Comparison of ENCODE assay signal across 8 cellular contexts in genomic region chr4:98663226-98664006, GRCh38. TPM values are rescaled to one million over a fixed set of nuclear protein-coding genes. Genes with fewer than 3 reads are reported as not detected.
DNase-seq lines count a peak whose midpoint lies in the region; ATAC-seq and TF ChIP-seq lines count a peak whose summit lies in the region.

No MANE protein-coding gene starts in this region.

- H4K20me1 ChIP-seq in IMR-90 (ENCODE audit: insufficient read depth, low read length), result 0 out of 2 replicates have a peak, but pooled peaks cover 4% of the 10 kb centered on the region

- CTCF ChIA-PET in CD8-positive, alpha-beta memory T cell (lab: Charles Lee), result interaction anchor here (1.6 to 1.9 kb wide), 2 partner anchors 265 to 332 kb away, joined by 5 read pairs; partner anchors contain the start of genes EIF4E and METAP1
- CTCF ChIA-PET in IMR-90 (lab: Yijun Ruan, JAX), result no interaction called here

- no peak overlapping the region for H3K56ac ChIP-seq in IMR-90 (ENCODE audit: extremely low read depth, insufficient read depth, low read length)

- H3K9me1 ChIP-seq in IMR-90 (ENCODE audit: insufficient read depth, low read length), result peaks cover 7% of the 10 kb centered on the region

- H3K18ac ChIP-seq in IMR-90 (ENCODE audit: low read depth, low read length), result no peak overlapping the region

- TF ChIP-seq POLR2A in IMR-90 (IDR thresholded peaks at IDR 0.05; ENCODE audit: low read depth, low read length), result no peak

- no peak overlapping the region for H2BK5ac ChIP-seq in IMR-90 (ENCODE audit: low read depth, low read length, poor library complexity, severe bottlenecking)

- intact Hi-C loops in IMR-90 (cut with micrococcal nuclease), result no loop called here

- H3K27me3 Mint-ChIP-seq in CD8-positive, alpha-beta memory T cell, result peaks cover 0 to 3% of the 10 kb centered on the region in 2 donors
- no peaks in the 10 kb centered on the region for H3K27me3 Mint-ChIP-seq in naive thymus-derived CD8-positive, alpha-beta T cell

- no peak overlapping the region for H2AFZ ChIP-seq in IMR-90 (replicated peaks; ENCODE audit: low read length, poor library complexity)

- H3K23ac ChIP-seq in IMR-90 (ENCODE audit: low read depth, low read length), result no peak overlapping the region

- no peak overlapping the region for H4K5ac ChIP-seq in IMR-90 (ENCODE audit: low read depth, low read length)

- H3K4me3 Mint-ChIP-seq in CD8-positive, alpha-beta memory T cell, result peak overlapping the region; percentile 52 to 85 (median 76)
- H3K4me3 Mint-ChIP-seq in naive thymus-derived CD8-positive, alpha-beta T cell, result peak overlapping the region; percentile 59 to 87 (median 84)

- H2AK5ac ChIP-seq in IMR-90 (ENCODE audit: low read depth, low read length), result peak overlapping the region; percentile 47; the same call in 1 of the 2 replicates

- H3K14ac ChIP-seq in IMR-90 (replicated peaks; ENCODE audit: low read depth, low read length), result no peak overlapping the region

- in situ Hi-C loops in IMR-90 (cut with MboI; ENCODE audit: low sequenced_read_pairs), result loop anchor here (10.0 to 25.0 kb wide), 3 partner anchors 391 to 501 kb away; partner anchors contain the start of gene RAP1GDS1

- peak overlapping the region; percentile 45 for H3K4me3 ChIP-seq in CD8-positive, alpha-beta memory T cell (ENCODE audit: low read length)
- no peak overlapping the region for H3K4me3 ChIP-seq in IMR-90 (ENCODE audit: insufficient read depth, low read depth, low read length)

- H2BK120ac ChIP-seq in IMR-90 (ENCODE audit: low read depth, low read length), result no peak overlapping the region

- no peak for TF ChIP-seq CTCF in IMR-90 (conservative IDR thresholded peaks at IDR 0.05; ENCODE audit: low read depth, low read length)

- peaks cover 52 to 62% (median 58%) of the 10 kb centered on the region in 3 donors for H3K4me1 Mint-ChIP-seq in CD8-positive, alpha-beta memory T cell
- H3K4me1 Mint-ChIP-seq in naive thymus-derived CD8-positive, alpha-beta T cell, result peaks cover 24 to 70% (median 62%) of the 10 kb centered on the region in 4 donors

- no peak overlapping the region for H3K9ac ChIP-seq in IMR-90 (ENCODE audit: low read depth, low read length)

- ATAC-seq in GM21390 (IDR thresholded peaks at IDR 0.05; ENCODE audit: unreplicated experiment) (peak; percentile 73), IMR-90 (ENCODE audit: low read depth) (no peak)
- peak; percentile 70 to 77 for ATAC-seq in naive thymus-derived CD8-positive, alpha-beta T cell

- H3K79me1 ChIP-seq in IMR-90 (ENCODE audit: low read depth in 1 of 2, low read length in 2 of 2), result peaks cover 6 to 19% of the 10 kb centered on the region in 2 experiments; a peak in 3 of 4 replicates

- BruUV-seq in IMR-90 (replicated peaks; lab: Mats Ljungman, UMichigan), result no TSS peak

- H3K36me3 Mint-ChIP-seq in CD8-positive, alpha-beta memory T cell, result no peaks in the 10 kb centered on the region
- H3K36me3 Mint-ChIP-seq in naive thymus-derived CD8-positive, alpha-beta T cell, result no peaks in the 10 kb centered on the region

- no peak overlapping the region for H2BK15ac ChIP-seq in IMR-90 (ENCODE audit: low read depth, low read length)

- no peak overlapping the region for H2BK20ac ChIP-seq in IMR-90 (ENCODE audit: low read depth, low read length)

- H3K9me3 ChIP-seq in CD8-positive, alpha-beta memory T cell (ENCODE audit: low read length), result no peaks in the 10 kb centered on the region
- no peaks in the 10 kb centered on the region for H3K9me3 ChIP-seq in IMR-90 (ENCODE audit: control insufficient read depth, insufficient read depth, low read length)

- no peak overlapping the region for H2AK9ac ChIP-seq in IMR-90 (replicated peaks; ENCODE audit: low read depth, low read length, poor library complexity)

- DNase-seq in CD8-positive, alpha-beta memory T cell, result peak; percentile 15 to 77 (median 68)
- DNase-seq in IMR-90 (no peak), COLO829 (ENCODE audit: low spot score) (no peak), NCI-H1417 (lab: John Stamatoyannopoulos, UW) (no peak), NCI-H446 treated with DMSO at 0.1 percent for 48 hours (lab: John Stamatoyannopoulos, UW) (no peak)
- DNase-seq in activated CD8-positive, alpha-beta memory T cell treated with anti-CD3 and anti-CD28 coated beads, Interleukin-2, amount 50 U/mL, for 4 hours, result peak; percentile 62
- peak; percentile 14 to 80 (median 56) for DNase-seq in naive thymus-derived CD8-positive, alpha-beta T cell

- H3K9me3 Mint-ChIP-seq in CD8-positive, alpha-beta memory T cell, result no peaks in the 10 kb centered on the region
- no peaks in the 10 kb centered on the region for H3K9me3 Mint-ChIP-seq in naive thymus-derived CD8-positive, alpha-beta T cell

- POLR2A ChIA-PET in CD8-positive, alpha-beta memory T cell (lab: Charles Lee), result interaction anchor here (0.9 kb wide), 1 partner anchor 24 kb away, joined by 3 read pairs; no protein-coding TSS in a partner anchor
- POLR2A ChIA-PET in IMR-90 (lab: Charles Lee; ENCODE audit: unreplicated experiment), result no interaction called here
- POLR2A ChIA-PET in naive thymus-derived CD8-positive, alpha-beta T cell (lab: Charles Lee), result interaction anchor here (0.6 to 1.9 kb wide), 7 partner anchors 13 to 403 kb away, joined by 3 to 6 read pairs (median 4); partner anchors contain the start of genes EIF4E and RAP1GDS1

- no peak overlapping the region for H4K8ac ChIP-seq in IMR-90 (ENCODE audit: low read depth in 2 of 2, low read length in 2 of 2)

- H4K91ac ChIP-seq in IMR-90 (ENCODE audit: insufficient read depth, low read depth, low read length), result no peak overlapping the region

- H3K36me3 ChIP-seq in CD8-positive, alpha-beta memory T cell (ENCODE audit: insufficient read depth, low read length), result no peaks in the 10 kb centered on the region
- H3K36me3 ChIP-seq in IMR-90 (ENCODE audit: control insufficient read depth, insufficient read depth, low read length), result no peaks in the 10 kb centered on the region

- WGBS in IMR-90 (ENCODE audit: extremely low coverage in 2 of 2, insufficient read length in 1 of 2), 2 experiments, result 67% methylated on average over 1 of the region's 10 CpGs; no CpG with 5 or more reads in 1 of the 2 experiments

- peak overlapping the region; percentile 97 to 100 (median 98) for H3K27ac Mint-ChIP-seq in CD8-positive, alpha-beta memory T cell
- peak overlapping the region; percentile 89 to 99 (median 98) for H3K27ac Mint-ChIP-seq in naive thymus-derived CD8-positive, alpha-beta T cell

- H3K4me1 ChIP-seq in CD8-positive, alpha-beta memory T cell (ENCODE audit: insufficient read depth, low read length), result peaks cover 48% of the 10 kb centered on the region
- H3K4me1 ChIP-seq in IMR-90 (ENCODE audit: control insufficient read depth, insufficient read depth, low read length), result peaks cover 9% of the 10 kb centered on the region

- peak overlapping the region; percentile 64 for H3K27ac ChIP-seq in CD8-positive, alpha-beta memory T cell (ENCODE audit: low read depth, low read length)
- no peak overlapping the region for H3K27ac ChIP-seq in IMR-90 (ENCODE audit: insufficient read depth, low read length)

- H3K27me3 ChIP-seq in CD8-positive, alpha-beta memory T cell (ENCODE audit: insufficient read depth, low read length, poor library complexity, severe bottlenecking), result no peaks in the 10 kb centered on the region
- H3K27me3 ChIP-seq in IMR-90 (ENCODE audit: control insufficient read depth, insufficient read depth, low read length), result no peaks in the 10 kb centered on the region

- no peak overlapping the region for H3K4ac ChIP-seq in IMR-90 (ENCODE audit: low read depth, low read length)

- no peak for TF ChIP-seq RAD21 in IMR-90 (IDR thresholded peaks at IDR 0.05; ENCODE audit: low read length)

- dilution Hi-C loops in IMR-90 (cut with HindIII; ENCODE audit: low sequenced_read_pairs, unreplicated experiment), result no loop called here

- no peak overlapping the region for H3K4me2 ChIP-seq in IMR-90 (ENCODE audit: low read depth, low read length)

TF ChIP-seq in IMR-90, 13 proteins besides CTCF, POLR2A, EP300 and RAD21 (continues in another document):
- TF ChIP-seq, protein P1, sequence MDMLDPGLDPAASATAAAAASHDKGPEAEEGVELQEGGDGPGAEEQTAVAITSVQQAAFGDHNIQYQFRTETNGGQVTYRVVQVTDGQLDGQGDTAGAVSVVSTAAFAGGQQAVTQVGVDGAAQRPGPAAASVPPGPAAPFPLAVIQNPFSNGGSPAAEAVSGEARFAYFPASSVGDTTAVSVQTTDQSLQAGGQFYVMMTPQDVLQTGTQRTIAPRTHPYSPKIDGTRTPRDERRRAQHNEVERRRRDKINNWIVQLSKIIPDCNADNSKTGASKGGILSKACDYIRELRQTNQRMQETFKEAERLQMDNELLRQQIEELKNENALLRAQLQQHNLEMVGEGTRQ (IDR thresholded peaks at IDR 0.05; ENCODE audit: low read depth, low read length), result no peak
- no peak for TF ChIP-seq RFX5 (IDR thresholded peaks at IDR 0.05; ENCODE audit: low read depth, low read length)
- TF ChIP-seq CEBPB (IDR thresholded peaks at IDR 0.05; ENCODE audit: low read depth, low read length), result no peak
- TF ChIP-seq NFE2L2 (IDR thresholded peaks at IDR 0.05; ENCODE audit: low read depth, low read length), result no peak
- no peak for TF ChIP-seq MXI1 (IDR thresholded peaks at IDR 0.05; ENCODE audit: borderline replicate concordance, low read depth, low read length)
- TF ChIP-seq RCOR1 (IDR thresholded peaks at IDR 0.05; ENCODE audit: insufficient replicate concordance, low read length), result no peak
- TF ChIP-seq FOS (IDR thresholded peaks at IDR 0.05; ENCODE audit: low read depth, low read length), result no peak
- no peak for TF ChIP-seq BHLHE40 (IDR thresholded peaks at IDR 0.05; ENCODE audit: low read depth, low read length)
- no peak for TF ChIP-seq ELK1 (IDR thresholded peaks at IDR 0.05; ENCODE audit: borderline replicate concordance, low read depth, low read length)
- no peak for TF ChIP-seq CHD1 (IDR thresholded peaks at IDR 0.05; ENCODE audit: low read depth, low read length)
- no peak for TF ChIP-seq MAFK (IDR thresholded peaks at IDR 0.05; ENCODE audit: low read depth, low read length)

RNA-seq across cellular contexts. Expression of gene TSPAN5, which starts 5.0 kb away (rescaled TPM):
- total RNA-seq in CD8-positive, alpha-beta memory T cell, result 10 to 100 TPM; 15.9 to 16.7 TPM
- 29.7 TPM for polyA plus RNA-seq in CD8-positive, alpha-beta memory T cell
- 79.6 and 88.3 TPM in 2 replicates for total RNA-seq in IMR-90 (2012; rRNA removed)
- 58.2 and 64.8 TPM in 2 replicates for polyA plus RNA-seq in IMR-90 (2012; rRNA removed)
- polyA plus RNA-seq in IMR-90 (2012; cell fraction: cytosol; rRNA removed), result 36.9 and 41.6 TPM in 2 replicates
- polyA plus RNA-seq in IMR-90 (2012; cell fraction: nucleus; rRNA removed; ENCODE audit: low replicate concordance), result 21.8 and 70.0 TPM in 2 replicates
- 1 to 10 TPM; 5.0 to 5.4 TPM for total RNA-seq in naive thymus-derived CD8-positive, alpha-beta T cell
- polyA plus RNA-seq in naive thymus-derived CD8-positive, alpha-beta T cell, result 10 to 100 TPM in 1 of 3 donors, 1 to 10 TPM in 2; 5.9 to 13.9 (median 9.6) TPM

Comparison
In these comparisons a context has a peak if more than half of its experiments do, and no peak if none do; other contexts are left out.
1. DNase-seq: peak in CD8-positive, alpha-beta memory T cell (5 of 5), activated CD8-positive, alpha-beta memory T cell treated with anti-CD3 and anti-CD28 coated beads, Interleukin-2, amount 50 U/mL, for 4 hours (single experiment) and naive thymus-derived CD8-positive, alpha-beta T cell (10 of 10); none in IMR-90 (single experiment), COLO829 (single experiment), NCI-H1417 (0 of 3) and NCI-H446 treated with DMSO at 0.1 percent for 48 hours (single experiment).